Comparison of ENCODE assay signal across 8 cellular contexts in the genomic region with DNA sequence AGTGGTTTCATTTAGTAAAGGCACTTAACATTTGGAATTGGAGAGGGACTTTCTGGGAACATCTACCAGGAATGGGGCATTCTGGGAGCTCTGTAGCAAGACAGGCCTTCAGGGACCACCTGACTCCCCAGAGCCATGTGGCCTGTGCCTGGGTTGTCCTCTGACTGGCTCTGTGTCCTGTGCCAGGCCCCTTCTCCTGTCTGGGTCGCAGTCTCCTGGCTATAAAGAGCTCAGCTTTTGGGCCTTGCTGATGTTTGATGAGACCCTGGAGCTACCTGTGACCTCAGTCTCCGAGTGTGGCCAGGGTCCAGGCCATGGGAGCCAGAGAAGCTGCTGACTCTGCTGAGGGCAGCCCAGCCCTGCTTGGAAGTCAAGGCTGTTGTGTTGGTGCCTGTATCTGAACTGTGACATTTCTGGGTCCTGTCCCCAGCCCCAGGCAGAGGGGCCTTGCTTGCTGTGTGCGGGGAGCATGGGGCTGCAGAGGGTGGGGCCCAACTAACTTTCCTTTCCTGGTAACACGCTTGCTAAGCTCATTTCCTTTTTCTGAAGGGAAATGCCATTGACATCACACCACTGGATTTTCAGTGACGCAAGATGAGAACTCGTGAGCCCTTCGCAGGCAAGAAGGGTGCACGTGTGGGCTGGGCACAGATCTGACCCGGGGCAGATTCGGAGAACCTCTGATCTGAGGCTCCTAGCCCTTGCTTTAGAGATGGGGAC. TPM values are rescaled to one million over a fixed set of nuclear protein-coding genes. Genes with fewer than 3 reads are reported as not detected.
DNase-seq lines count a peak whose midpoint lies in the region; ATAC-seq, FAIRE-seq and TF ChIP-seq lines count a peak whose summit lies in the region.

No MANE protein-coding gene starts in this region.

- intact Hi-C loops in upper lobe of right lung (cut with DNase I) = no loop called here

- no peak overlapping the region for H3K4me2 ChIP-seq in mesenchymal stem cell (ENCODE audit: low read length, poor library complexity, severe bottlenecking)

- H4K8ac ChIP-seq in mesenchymal stem cell (ENCODE audit: low read length) = peak overlapping the region; percentile 78

- no peak overlapping the region for H2BK5ac ChIP-seq in mesenchymal stem cell (ENCODE audit: low read depth, low read length, poor library complexity, severe bottlenecking)

- H3K79me1 ChIP-seq in mesenchymal stem cell (replicated peaks; ENCODE audit: low read length, poor library complexity, severe bottlenecking) = no peaks in the 10 kb centered on the region

- no peak for FAIRE-seq in frontal cortex (lab: Jason Lieb, UNC)

- H3K23ac ChIP-seq in mesenchymal stem cell (ENCODE audit: low read length in 2 of 2) = no peak overlapping the region

- peak overlapping the region; percentile 75 for H3K9ac ChIP-seq in mesenchymal stem cell (ENCODE audit: low read length)

- H2BK12ac ChIP-seq in mesenchymal stem cell (ENCODE audit: low read length in 2 of 2) = peak overlapping the region in 1 of 2 experiments; percentile 65

- ATAC-seq in upper lobe of right lung (peak; percentile 80), HG03354 (IDR thresholded peaks at IDR 0.05; ENCODE audit: poor library complexity, severe bottlenecking, unreplicated experiment) (no peak), HG03095 (IDR thresholded peaks at IDR 0.05; ENCODE audit: unreplicated experiment) (no peak)

- peak overlapping the region; percentile 63 to 71 for H3K18ac ChIP-seq in mesenchymal stem cell (ENCODE audit: low read depth in 1 of 2, low read length in 2 of 2)

- 72% methylated on average over 10 of the region's 10 CpGs for WGBS in mesenchymal stem cell

- DNase-seq in activated T-cell treated with anti-CD3 and anti-CD28 coated beads for 48 hours (ENCODE audit: low read depth) = peak; percentile 22
- DNase-seq in activated T-cell treated with anti-CD3 and anti-CD28 coated beads, Interleukin-2, amount 50 U/mL, for 1 hour = no peak
- DNase-seq in mesenchymal stem cell = peak; percentile 87
- DNase-seq in upper lobe of right lung = no peak
- DNase-seq in frontal cortex (ENCODE audit: low spot score in 2 of 2) = no peak

- H2BK120ac ChIP-seq in mesenchymal stem cell (ENCODE audit: low read depth, low read length) = peak overlapping the region; percentile 55

- no peaks in the 10 kb centered on the region for H3K36me3 ChIP-seq in mesenchymal stem cell (ENCODE audit: control insufficient read depth in 1 of 2, insufficient read depth in 2 of 2, low read depth in 1 of 2, low read length in 2 of 2)
- H3K36me3 ChIP-seq in upper lobe of right lung = no peaks in the 10 kb centered on the region

- no peak for TF ChIP-seq CTCF in upper lobe of right lung (IDR thresholded peaks at IDR 0.05)

- H3K9me3 ChIP-seq in mesenchymal stem cell (ENCODE audit: control insufficient read depth, low read length) (peaks cover 11% of the 10 kb centered on the region), upper lobe of right lung (no peaks in the 10 kb centered on the region)

- peak overlapping the region; percentile 93 for H4K91ac ChIP-seq in mesenchymal stem cell (ENCODE audit: low read length)

- no peaks in the 10 kb centered on the region for H3K4me1 ChIP-seq in mesenchymal stem cell (ENCODE audit: control insufficient read depth, insufficient read depth, low read depth, low read length)
- peaks cover 36% of the 10 kb centered on the region for H3K4me1 ChIP-seq in upper lobe of right lung

- peak overlapping the region in 1 of 2 experiments; percentile 16 for H3K4me3 ChIP-seq in mesenchymal stem cell (ENCODE audit: insufficient read depth in 1 of 2, low read depth in 1 of 2, low read length in 2 of 2)
- no peak overlapping the region for H3K4me3 ChIP-seq in upper lobe of right lung

- H3K27ac ChIP-seq in cingulate gyrus (ENCODE audit: low read depth, low read length) = peak overlapping the region; percentile 54
- no peak overlapping the region for H3K27ac ChIP-seq in mesenchymal stem cell (ENCODE audit: low read length, poor library complexity, severe bottlenecking)
- H3K27ac ChIP-seq in upper lobe of right lung = peak overlapping the region; percentile 87

- H2AFZ ChIP-seq in mesenchymal stem cell (ENCODE audit: low read depth, low read length) = no peak overlapping the region

- no peak overlapping the region for H2AK5ac ChIP-seq in mesenchymal stem cell (ENCODE audit: low read length, severe bottlenecking)

- H3K14ac ChIP-seq in mesenchymal stem cell (ENCODE audit: low read length in 2 of 2) = no peak overlapping the region

- no peaks in the 10 kb centered on the region for H3K27me3 ChIP-seq in mesenchymal stem cell (ENCODE audit: control insufficient read depth in 1 of 2, insufficient read depth in 1 of 2, low read length in 2 of 2)
- H3K27me3 ChIP-seq in upper lobe of right lung = no peaks in the 10 kb centered on the region

- peak overlapping the region; percentile 12 for H2BK15ac ChIP-seq in mesenchymal stem cell (ENCODE audit: low read depth, poor library complexity, severe bottlenecking)

- peak overlapping the region; percentile 41 to 77 for H3K4ac ChIP-seq in mesenchymal stem cell (ENCODE audit: low read depth in 1 of 2, low read length in 2 of 2)

RNA-seq across cellular contexts. Expression of a gene that starts 41.3 kb away (rescaled TPM):
- 35.9 TPM for polyA plus RNA-seq in mesenchymal stem cell (2013, experiment 1 of 2)
- 36.0 TPM for polyA plus RNA-seq in mesenchymal stem cell (2013, experiment 2 of 2)
- total RNA-seq in upper lobe of right lung = 111 TPM
- 0.41 TPM for total RNA-seq in frontal cortex

Comparison
In these comparisons a context has a peak if more than half of its experiments do, and no peak if none do; other contexts are left out.
1. DNase-seq: peak in activated T-cell treated with anti-CD3 and anti-CD28 coated beads for 48 hours (single experiment) and mesenchymal stem cell (single experiment); none in activated T-cell treated with anti-CD3 and anti-CD28 coated beads, Interleukin-2, amount 50 U/mL, for 1 hour (single experiment), upper lobe of right lung (single experiment) and frontal cortex (0 of 2).
2. RNA of a gene that starts 41.3 kb away (total RNA-seq): 111 TPM in upper lobe of right lung (single experiment); 0.41 TPM in frontal cortex (single experiment); every median in the first group is over 10 times any median in the second.